ENCODE assay signal across 8 cellular contexts in the genomic region with DNA sequence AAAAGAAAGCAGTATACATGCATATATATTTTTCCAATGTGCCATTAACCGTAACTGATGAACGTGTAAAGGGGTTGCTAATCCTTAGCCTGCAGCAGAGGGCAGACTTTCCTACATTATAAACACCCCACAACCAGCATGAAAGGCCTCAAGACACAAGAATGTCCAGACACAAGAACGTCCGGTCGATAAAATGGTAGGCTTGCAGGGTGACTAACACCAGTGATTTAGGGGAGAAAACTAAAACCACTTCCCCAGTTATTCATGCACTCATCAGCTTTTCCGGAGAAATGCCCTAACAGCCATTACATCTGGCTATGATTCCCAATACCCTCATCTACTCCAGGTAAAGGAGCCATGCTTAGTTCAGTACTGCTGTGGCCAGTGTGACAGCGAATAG. TPM values are rescaled to one million over a fixed set of nuclear protein-coding genes. Genes with fewer than 3 reads are reported as not detected.
DNase-seq lines count a peak whose midpoint lies in the region; ATAC-seq and TF ChIP-seq lines count a peak whose summit lies in the region.

No MANE protein-coding gene starts in this region.

- in situ Hi-C loops in SK-MEL-5 (cut with HindIII; ENCODE audit: low pct_unique_long_range_greater_than_20kb, low sequenced_read_pairs) = no loop called here

- DNase-seq in SIG-M5 treated with dmso at 0.1 percent for 504 hours (lab: John Stamatoyannopoulos, UW; ENCODE audit: unreplicated experiment) (peak; percentile 39), SIG-M5 (lab: John Stamatoyannopoulos, UW) (no peak), SK-MEL-5 (ENCODE audit: low read depth, low spot score) (peak; percentile 63), retina (peak; percentile 40), NCI-H2029 (lab: John Stamatoyannopoulos, UW) (no peak), NCI-H2029 treated with DMSO at 0.1 percent for 48 hours (lab: John Stamatoyannopoulos, UW) (no peak)
- no peak for DNase-seq in activated T-cell treated with anti-CD3 and anti-CD28 coated beads, Interleukin-2, amount 50 U/mL, for 48 hours

- no peaks in the 10 kb centered on the region for H3K9me3 ChIP-seq in gastroesophageal sphincter

- H3K36me3 ChIP-seq in gastroesophageal sphincter = peaks cover 0 to 8% of the 10 kb centered on the region in 2 donors

- TF ChIP-seq CTCF in gastroesophageal sphincter (IDR thresholded peaks at IDR 0.05) = peak; percentile 33 to 70 (median 52)

- peak; percentile 60 for ATAC-seq in gastroesophageal sphincter

- TF ChIP-seq POLR2A in gastroesophageal sphincter (IDR thresholded peaks at IDR 0.05) = no peak

- WGBS in gastroesophageal sphincter (ENCODE audit: low coverage in 1 of 2), 2 donors = 32 to 38% methylated on average over 6 to 7 of the region's 7 CpGs

- no peak overlapping the region for H3K27ac ChIP-seq in gastroesophageal sphincter

- H3K4me3 ChIP-seq in gastroesophageal sphincter = no peak overlapping the region

- no peaks in the 10 kb centered on the region for H3K4me1 ChIP-seq in gastroesophageal sphincter

- H3K27me3 ChIP-seq in gastroesophageal sphincter = no peaks in the 10 kb centered on the region

- no peak for TF ChIP-seq EP300 in gastroesophageal sphincter (IDR thresholded peaks at IDR 0.05)

RNA-seq across cellular contexts. Expression of a gene that starts 57.4 kb away (rescaled TPM):
- total RNA-seq in SK-MEL-5 (2014; rRNA removed; shearing (Covaris generic)) = not detected in 2 replicates
- not detected in 2 replicates for polyA plus RNA-seq in SK-MEL-5 (2015; cell fraction: cytosol; rRNA removed)
- polyA plus RNA-seq in SK-MEL-5 (2015; cell fraction: nucleus; rRNA removed) = not detected in 2 replicates
- not detected for total RNA-seq in gastroesophageal sphincter

Comparison
In these comparisons a context has a peak if more than half of its experiments do, and no peak if none do; other contexts are left out.
1. DNase-seq: peak in SIG-M5 treated with dmso at 0.1 percent for 504 hours (single experiment), SK-MEL-5 (single experiment) and retina (single experiment); none in SIG-M5 (single experiment), NCI-H2029 (single experiment), NCI-H2029 treated with DMSO at 0.1 percent for 48 hours (single experiment) and activated T-cell treated with anti-CD3 and anti-CD28 coated beads, Interleukin-2, amount 50 U/mL, for 48 hours (0 of 2).